Comparison of ENCODE assay signal across 14 cellular contexts in the genomic region with DNA sequence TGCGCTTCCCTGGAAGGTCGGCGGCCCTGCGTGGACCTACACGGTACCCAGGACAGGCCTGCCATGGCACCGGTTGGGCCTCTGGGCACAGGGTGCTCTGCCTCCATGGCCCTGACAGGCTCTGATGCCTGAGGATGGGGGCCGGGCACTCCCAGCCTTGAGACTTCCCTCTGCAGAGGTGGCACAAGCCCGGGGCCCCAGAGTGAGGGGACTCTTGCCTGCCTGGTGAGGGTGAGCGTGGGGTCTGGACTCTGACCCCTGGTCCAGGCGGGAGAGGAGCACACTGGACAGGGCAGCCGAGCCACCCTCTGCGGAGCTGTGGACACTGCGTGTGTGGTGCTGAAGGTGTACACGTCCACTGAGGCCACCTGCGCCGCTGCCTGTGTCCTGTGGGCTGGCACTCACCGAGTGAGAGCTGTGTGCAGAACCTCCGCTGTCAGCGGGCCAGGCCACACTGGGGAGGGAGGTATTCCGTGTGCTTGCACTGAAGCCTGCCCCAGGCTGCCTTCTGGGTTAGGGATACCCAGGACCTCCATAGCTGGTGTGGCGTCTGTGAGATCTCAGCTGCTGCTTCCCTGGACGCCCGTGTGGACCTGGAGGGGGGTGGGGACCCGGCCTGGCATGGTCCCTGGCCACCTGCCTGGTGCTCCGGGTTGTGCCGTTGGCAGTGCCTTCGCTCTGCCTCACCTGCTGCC. TPM values are rescaled to one million over a fixed set of nuclear protein-coding genes. Genes with fewer than 3 reads are reported as not detected.
DNase-seq lines count a peak whose midpoint lies in the region; ATAC-seq, FAIRE-seq and TF ChIP-seq lines count a peak whose summit lies in the region.
"Had no signal": no experiment of that assay in that cellular context is flagged by ENCODE, and none has a peak within 500 bp of the region (broad histone marks: within the 10 kb centered on the region; RNA-seq: fewer than 3 reads in every experiment).

No MANE protein-coding gene starts in this region.

- no peak overlapping the region for H2AFZ ChIP-seq in trophoblast cell (ENCODE audit: insufficient read depth, low read length, poor library complexity)

- intact Hi-C loops in CD4-positive, alpha-beta T cell (cut with DNase I, micrococcal nuclease), result no loop called here
- intact Hi-C loops in left cardiac atrium (cut with DNase I), result loop anchor here in 1 of 2 donors (10.0 kb wide), 1 partner anchor 66 kb away; no protein-coding TSS in a partner anchor

- peaks cover 4% of the 10 kb centered on the region for H3K27me3 Mint-ChIP-seq in CD4-positive, alpha-beta T cell
- H3K27me3 Mint-ChIP-seq in T-cell, result no peaks in the 10 kb centered on the region

- H3K27me3 ChIP-seq in CD4-positive, alpha-beta T cell (ENCODE audit: control insufficient read depth, insufficient read depth, low read length), result no peaks in the 10 kb centered on the region
- no peaks in the 10 kb centered on the region for H3K27me3 ChIP-seq in trophoblast cell (ENCODE audit: insufficient read depth, low read length)

- in situ Hi-C loops in GM13977 (cut with MboI; ENCODE audit: low pct_unique_long_range_greater_than_20kb, low sequenced_read_pairs, unreplicated experiment), result no loop called here

- H3K4me1 Mint-ChIP-seq in CD4-positive, alpha-beta T cell (ENCODE audit: low read depth), result peaks cover 88% of the 10 kb centered on the region
- H3K4me1 Mint-ChIP-seq in T-cell, result peaks cover 91 to 95% (median 92%) of the 10 kb centered on the region in 3 donors

- no CpG with 5 or more reads among the region's 27 CpGs for WGBS in trophoblast cell (ENCODE audit: extremely low coverage, insufficient coverage, insufficient read length)

- H3K4me3 ChIP-seq in trophoblast cell (ENCODE audit: low read depth, low read length), result no peak overlapping the region

- TF ChIP-seq CTCF in CD4-positive, alpha-beta T cell (IDR thresholded peaks at IDR 0.05), result no peak
- TF ChIP-seq CTCF in GM13977 (IDR thresholded peaks at IDR 0.05; ENCODE audit: extremely low read depth, insufficient read depth, missing control alignments), result no peak

- CTCF ChIA-PET in CD4-positive, alpha-beta T cell (lab: Charles Lee), result interaction anchor here (2.6 kb wide), 1 partner anchor 62 kb away, joined by 6 read pairs; no protein-coding TSS in a partner anchor
- CTCF ChIA-PET in T-cell (lab: Charles Lee), result no interaction called here

- H2BK120ac ChIP-seq in trophoblast cell (ENCODE audit: insufficient read depth, low read length, poor library complexity), result no peak overlapping the region

- H3K79me2 ChIP-seq in trophoblast cell (ENCODE audit: control insufficient read depth, insufficient read depth, low read length, poor library complexity), result peaks cover 75% of the 10 kb centered on the region

- no peak overlapping the region for H2BK5ac ChIP-seq in trophoblast cell (ENCODE audit: low read depth, low read length, poor library complexity)

- no peak overlapping the region for H3K14ac ChIP-seq in trophoblast cell (ENCODE audit: low read length)

- H3K79me1 ChIP-seq in trophoblast cell (ENCODE audit: low read length), result peaks cover 8% of the 10 kb centered on the region

- FAIRE-seq in frontal cortex (lab: Jason Lieb, UNC), result no peak

- H3K4me2 ChIP-seq in trophoblast cell (ENCODE audit: low read length), result no peak overlapping the region
- H3K4me2 ChIP-seq: KMS-11 had no signal

- H3K9ac ChIP-seq in trophoblast cell (ENCODE audit: low read length), result no peak overlapping the region
- H3K9ac ChIP-seq: KMS-11 had no signal

- peak overlapping the region; percentile 84 for H3K4me3 Mint-ChIP-seq in CD4-positive, alpha-beta T cell
- H3K4me3 Mint-ChIP-seq in T-cell, result peak overlapping the region in 2 of 3 donors; percentile 24 to 96

- H3K23ac ChIP-seq in trophoblast cell (ENCODE audit: low read length), result no peak overlapping the region

- H2AK5ac ChIP-seq in trophoblast cell (ENCODE audit: low read length), result no peak overlapping the region

- H3K4ac ChIP-seq in trophoblast cell (ENCODE audit: low read depth, low read length), result peak overlapping the region; percentile 98

- no peak overlapping the region for H4K91ac ChIP-seq in trophoblast cell (ENCODE audit: low read depth, low read length)

- no peak overlapping the region for H2BK12ac ChIP-seq in trophoblast cell (ENCODE audit: low read length)

- H3K27ac ChIP-seq in CD4-positive, alpha-beta T cell (ENCODE audit: low read depth, low read length), result peak overlapping the region; percentile 64
- H3K27ac ChIP-seq in trophoblast cell (ENCODE audit: low read depth, low read length), result no peak overlapping the region
- H3K27ac ChIP-seq: KMS-11 had no signal

- H3K9me3 ChIP-seq in CD4-positive, alpha-beta T cell (ENCODE audit: control insufficient read depth, low read length), result no peaks in the 10 kb centered on the region
- no peaks in the 10 kb centered on the region for H3K9me3 ChIP-seq in trophoblast cell (ENCODE audit: insufficient read depth, low read depth, low read length)

- DNase-seq in CD4-positive, alpha-beta T cell, result peak in 1 of 10 experiments; percentile 9
- DNase-seq in T-cell, result no peak
- peak; percentile 27 for DNase-seq in left cardiac atrium
- DNase-seq in trophoblast cell, result no peak
- no peak for DNase-seq in GM13977 (ENCODE audit: low spot score)
- DNase-seq in activated effector memory CD4-positive, alpha-beta T cell treated with anti-CD3 and anti-CD28 coated beads, Interleukin-2, amount 50 U/mL, for 16 hours, result no peak
- DNase-seq in frontal cortex (ENCODE audit: low spot score in 2 of 2), result no peak
- DNase-seq: activated CD4-positive, CD25-positive, alpha-beta regulatory T cell treated with anti-CD3 and anti-CD28 coated beads, Interleukin-2, amount 50 U/mL, for 72 hours; central memory CD4-positive, alpha-beta T cell; NCI-H2029 treated with DMSO at 0.1 percent for 48 hours had no signal

- POLR2A ChIA-PET in CD4-positive, alpha-beta T cell (lab: Charles Lee), result interaction anchor here (0.9 to 3.4 kb wide), 4 partner anchors 9 to 75 kb away, joined by 4 to 28 read pairs (median 6); no protein-coding TSS in a partner anchor
- POLR2A ChIA-PET in T-cell (lab: Charles Lee), result interaction anchor here in 1 of 2 donors (1.1 kb wide), 1 partner anchor 9 kb away, joined by 3 read pairs; no protein-coding TSS in a partner anchor

- no peaks in the 10 kb centered on the region for H3K9me3 Mint-ChIP-seq in CD4-positive, alpha-beta T cell
- no peaks in the 10 kb centered on the region for H3K9me3 Mint-ChIP-seq in T-cell
- H3K9me3 Mint-ChIP-seq: activated T-helper 1 cell treated with anti-CD3 and anti-CD28 coated beads, Interleukin-12 subunit alpha, Interleukin-12 subunit beta, Interleukin-2, Interleukin-4 antibody, amounts not matched to agents 30 ng/mL and 10 ng/mL and 1 ng/mL, durations not matched to agents 14 hours and 24 hours and 36 hours; immature natural killer cell had no signal

- peak overlapping the region; percentile 88 for H3K27ac Mint-ChIP-seq in CD4-positive, alpha-beta T cell
- H3K27ac Mint-ChIP-seq in T-cell, result peak overlapping the region; percentile 80 to 89
- H3K27ac Mint-ChIP-seq: activated T-helper 1 cell treated with anti-CD3 and anti-CD28 coated beads, Interleukin-12 subunit alpha, Interleukin-12 subunit beta, Interleukin-2, Interleukin-4 antibody, amounts not matched to agents 30 ng/mL and 10 ng/mL and 1 ng/mL, durations not matched to agents 14 hours and 24 hours and 36 hours had no signal

- no peak overlapping the region for H4K8ac ChIP-seq in trophoblast cell (ENCODE audit: low read depth, low read length)

- H3K18ac ChIP-seq in trophoblast cell (ENCODE audit: low read length), result no peak overlapping the region

- peaks cover 32 to 43% of the 10 kb centered on the region in 2 experiments for H3K36me3 ChIP-seq in trophoblast cell (ENCODE audit: control insufficient read depth in 1 of 2, insufficient read depth in 2 of 2, low read length in 2 of 2)

- peaks cover 21 to 26% of the 10 kb centered on the region in 2 experiments for H3K4me1 ChIP-seq in trophoblast cell (ENCODE audit: control insufficient read depth in 1 of 2, insufficient read depth in 2 of 2, low read length in 2 of 2)

- peaks cover 83% of the 10 kb centered on the region for H3K36me3 Mint-ChIP-seq in CD4-positive, alpha-beta T cell (ENCODE audit: low read depth)
- peaks cover 23% of the 10 kb centered on the region for H3K36me3 Mint-ChIP-seq in T-cell

- ATAC-seq in CD4-positive, alpha-beta T cell (ENCODE audit: poor library complexity), result no peak
- ATAC-seq in T-cell (replicated peaks in 1 of 4), result no peak
- ATAC-seq in left cardiac atrium, result no peak
- ATAC-seq in HG03135 (IDR thresholded peaks at IDR 0.05; ENCODE audit: unreplicated experiment), result no peak

- H4K12ac ChIP-seq in trophoblast cell (ENCODE audit: low read depth, low read length), result no peak overlapping the region

RNA-seq across cellular contexts. Expression of a gene that starts 10.4 kb away (rescaled TPM):
- total RNA-seq in CD4-positive, alpha-beta T cell, result 100 to 1,000 TPM; 286 to 324 TPM
- total RNA-seq in T-cell, result 100 to 1,000 TPM; 137 to 299 (median 157) TPM
- 10 to 100 TPM; 47.1 to 66.9 TPM for total RNA-seq in left cardiac atrium
- polyA plus RNA-seq in trophoblast cell (2013), result 73.3 and 73.7 TPM in 2 replicates
- total RNA-seq in frontal cortex, result 15.5 TPM

RNA-seq across cellular contexts. Expression of a gene that starts 43.9 kb away (rescaled TPM):
- total RNA-seq in CD4-positive, alpha-beta T cell, result 10 to 100 TPM; 51.7 to 53.1 TPM
- total RNA-seq in T-cell (10 to 100 TPM; 52.9 to 74.8 (median 68.2) TPM), left cardiac atrium (10 to 100 TPM; 35.4 to 41.4 TPM), frontal cortex (19.2 TPM)
- polyA plus RNA-seq in trophoblast cell (2013), result 85.8 and 86.1 TPM in 2 replicates
